In the genomic region with DNA sequence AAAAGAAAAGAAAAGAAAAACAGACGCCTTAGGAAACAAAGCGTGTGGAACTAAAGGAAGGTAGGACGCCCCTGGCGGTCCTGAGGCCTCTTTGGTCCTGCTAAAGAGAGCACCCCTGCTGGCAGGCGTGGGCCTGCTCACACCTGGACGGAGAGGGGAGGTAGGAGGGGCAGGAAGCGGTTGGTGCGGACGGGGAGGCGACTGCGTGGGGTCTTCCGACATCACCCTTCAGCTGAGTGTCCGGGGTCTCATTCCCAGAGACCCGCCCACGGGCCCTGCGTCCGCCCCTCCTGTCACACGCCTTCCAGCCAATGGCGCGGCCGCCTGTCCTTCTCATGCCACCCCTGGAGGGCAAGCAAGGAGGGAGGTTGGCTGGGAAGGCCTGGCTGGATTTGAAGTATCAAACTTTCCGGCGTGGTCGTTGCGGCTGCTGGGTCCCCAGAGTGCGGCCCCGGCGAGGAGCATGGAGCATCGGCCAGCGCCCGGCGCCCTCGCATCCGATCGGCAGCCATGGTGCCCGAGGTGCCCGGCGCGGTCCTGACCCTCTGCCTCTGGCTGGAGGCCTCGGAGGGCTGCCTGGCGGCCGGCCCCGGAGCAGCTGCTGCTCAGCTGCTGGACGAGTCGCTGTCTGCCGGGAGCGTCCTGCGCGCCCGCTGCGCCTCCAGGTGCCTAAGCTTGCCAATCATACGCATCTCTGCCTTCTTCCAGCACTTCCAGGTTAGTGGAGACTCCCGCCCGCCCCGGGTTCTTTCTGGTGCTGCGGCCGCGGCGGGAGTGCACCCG, we compare ENCODE assay signal across 9 cellular contexts. TPM values are rescaled to one million over a fixed set of nuclear protein-coding genes. Genes with fewer than 3 reads are reported as not detected.
DNase-seq lines count a peak whose midpoint lies in the region; ATAC-seq, FAIRE-seq and TF ChIP-seq lines count a peak whose summit lies in the region.
"Had no signal": no experiment of that assay in that cellular context is flagged by ENCODE, and none has a peak within 500 bp of the region (broad histone marks: within the 10 kb centered on the region; RNA-seq: fewer than 3 reads in every experiment).

No MANE protein-coding gene starts in this region.

- H3K79me2 ChIP-seq in Karpas-422 (ENCODE audit: low read length): no peaks in the 10 kb centered on the region

- peak in 1 of 5 donors; percentile 70 for DNase-seq in CD4-positive, alpha-beta memory T cell
- DNase-seq in activated CD4-positive, alpha-beta T cell treated with anti-CD3 and anti-CD28 coated beads, Interleukin-2, amount 50 U/mL, for 48 hours: peak; percentile 40 to 47
- no peak for DNase-seq in left lobe of liver (ENCODE audit: low spot score)
- DNase-seq in HTR-8/SVneo (ENCODE audit: insufficient read length, low spot score): no peak
- DNase-seq in Karpas-422: no peak
- DNase-seq in colonic mucosa: no peak
- DNase-seq in GM13977 (ENCODE audit: low spot score): no peak

- no peak for TF ChIP-seq CTCF in colonic mucosa (IDR thresholded peaks at IDR 0.05)
- no peak for TF ChIP-seq CTCF in GM13977 (IDR thresholded peaks at IDR 0.05; ENCODE audit: extremely low read depth, insufficient read depth, missing control alignments)

- no peaks in the 10 kb centered on the region for H4K20me1 ChIP-seq in Karpas-422 (ENCODE audit: insufficient read depth, low read depth, low read length)

- H3K4me3 ChIP-seq in CD4-positive, alpha-beta memory T cell (ENCODE audit: low read length in 2 of 2): peak overlapping the region in 1 of 2 donors; percentile 47
- no peak overlapping the region for H3K4me3 ChIP-seq in Karpas-422 (ENCODE audit: low read length)
- no peak overlapping the region for H3K4me3 ChIP-seq in colonic mucosa
- H3K4me3 ChIP-seq: SJSA1 had no signal

- intact Hi-C loops in CD4-positive, alpha-beta memory T cell (cut with micrococcal nuclease): loop anchor here (2.0 to 10.0 kb wide), 2 partner anchors 49 to 593 kb away; a partner anchor contains a TSS
- intact Hi-C loops in colonic mucosa (cut with DNase I): no loop called here

- H3K9me3 ChIP-seq in CD4-positive, alpha-beta memory T cell (ENCODE audit: control insufficient read depth in 1 of 2, low read length in 2 of 2): no peaks in the 10 kb centered on the region
- H3K9me3 ChIP-seq in Karpas-422 (ENCODE audit: low read length): no peaks in the 10 kb centered on the region
- H3K9me3 ChIP-seq in colonic mucosa: no peaks in the 10 kb centered on the region
- H3K9me3 ChIP-seq: SJSA1 had no signal

- ATAC-seq in HG02798 (IDR thresholded peaks at IDR 0.05; ENCODE audit: poor library complexity, unreplicated experiment) (peak; percentile 92), left lobe of liver (peak; percentile 59)

- peak overlapping the region; percentile 26 for H3K27ac ChIP-seq in CD4-positive, alpha-beta memory T cell (ENCODE audit: low read depth, low read length)
- no peak overlapping the region for H3K27ac ChIP-seq in Karpas-422 (ENCODE audit: low read length)
- no peak overlapping the region for H3K27ac ChIP-seq in colonic mucosa
- H3K27ac ChIP-seq: SJSA1 had no signal

- POLR2A ChIA-PET in CD4-positive, alpha-beta memory T cell (lab: Charles Lee; ENCODE audit: partially characterized antibody): interaction anchor here (0.6 to 2.9 kb wide), 5 partner anchors 47 to 272 kb away, joined by 3 to 15 read pairs (median 6); a partner anchor contains a TSS

- in situ Hi-C loops in GM13977 (cut with MboI; ENCODE audit: low pct_unique_long_range_greater_than_20kb, low sequenced_read_pairs, unreplicated experiment): no loop called here

- H3K27me3 ChIP-seq in CD4-positive, alpha-beta memory T cell (ENCODE audit: insufficient read depth, low read length): no peaks in the 10 kb centered on the region
- H3K27me3 ChIP-seq in Karpas-422 (ENCODE audit: low read length): no peaks in the 10 kb centered on the region
- no peaks in the 10 kb centered on the region for H3K27me3 ChIP-seq in colonic mucosa
- H3K27me3 ChIP-seq: SJSA1 had no signal

- peak overlapping the region in 2 of 8 donors; percentile 91 to 94 for H3K4me3 Mint-ChIP-seq in CD4-positive, alpha-beta memory T cell

- H3K36me3 Mint-ChIP-seq in CD4-positive, alpha-beta memory T cell: peaks cover 0 to 1% of the 10 kb centered on the region in 2 donors

- peak overlapping the region in 2 of 7 donors; percentile 81 to 91 for H3K27ac Mint-ChIP-seq in CD4-positive, alpha-beta memory T cell

- no peaks in the 10 kb centered on the region for H3K9me3 Mint-ChIP-seq in CD4-positive, alpha-beta memory T cell

- no peak overlapping the region for H3K9ac ChIP-seq in Karpas-422 (ENCODE audit: low read length)
- no peak overlapping the region for H3K9ac ChIP-seq in colonic mucosa (ENCODE audit: low read depth in 2 of 2, low read length in 2 of 2)

- H3K4me2 ChIP-seq in Karpas-422 (ENCODE audit: low read depth, low read length, poor library complexity, severe bottlenecking): no peak overlapping the region

- H3K36me3 ChIP-seq in CD4-positive, alpha-beta memory T cell (ENCODE audit: insufficient read depth, low read length): no peaks in the 10 kb centered on the region
- H3K36me3 ChIP-seq in Karpas-422 (ENCODE audit: insufficient read depth, low read length): no peaks in the 10 kb centered on the region
- no peaks in the 10 kb centered on the region for H3K36me3 ChIP-seq in colonic mucosa
- H3K36me3 ChIP-seq: SJSA1 had no signal

- no peak overlapping the region for H2AFZ ChIP-seq in Karpas-422 (ENCODE audit: low read length)

- no peaks in the 10 kb centered on the region for H3K27me3 Mint-ChIP-seq in CD4-positive, alpha-beta memory T cell

- H3K4me1 Mint-ChIP-seq in CD4-positive, alpha-beta memory T cell: peaks cover 0 to 22% (median 5%) of the 10 kb centered on the region in 4 donors

- no peaks in the 10 kb centered on the region for H3K9me2 ChIP-seq in Karpas-422 (replicated peaks; ENCODE audit: insufficient read depth, low read length)

- CTCF ChIA-PET in CD4-positive, alpha-beta memory T cell (lab: Charles Lee; ENCODE audit: partially characterized antibody): interaction anchor here (0.6 to 1.5 kb wide), 7 partner anchors 13 to 871 kb away, joined by 3 to 5 read pairs (median 3); no protein-coding TSS in a partner anchor

- FAIRE-seq in HTR-8/SVneo (lab: Jason Lieb, UNC): no peak

- peaks cover 12% of the 10 kb centered on the region for H3K4me1 ChIP-seq in CD4-positive, alpha-beta memory T cell (ENCODE audit: insufficient read depth, low read length)
- H3K4me1 ChIP-seq in Karpas-422 (ENCODE audit: low read length) (no peaks in the 10 kb centered on the region), colonic mucosa (no peaks in the 10 kb centered on the region)
- H3K4me1 ChIP-seq: SJSA1 had no signal

RNA-seq across cellular contexts. Expression of a gene that starts 47.8 kb away (rescaled TPM):
- total RNA-seq in CD4-positive, alpha-beta memory T cell: 1 to 10 TPM; 2.9 to 3.1 TPM
- polyA plus RNA-seq in CD4-positive, alpha-beta memory T cell: not detected
- 0.48 TPM for total RNA-seq in left lobe of liver
- total RNA-seq in Karpas-422 (2014; rRNA removed; shearing (Covaris generic); ENCODE audit: low replicate concordance): not detected in 2 replicates
- total RNA-seq in colonic mucosa: not detected

Comparison
In these comparisons a context has a peak if more than half of its experiments do, and no peak if none do; other contexts are left out.
1. DNase-seq: peak in activated CD4-positive, alpha-beta T cell treated with anti-CD3 and anti-CD28 coated beads, Interleukin-2, amount 50 U/mL, for 48 hours (2 of 2); none in left lobe of liver (single experiment), HTR-8/SVneo (single experiment), Karpas-422 (single experiment), colonic mucosa (single experiment) and GM13977 (single experiment).